ENCODE assay signal across 8 cellular contexts in the genomic region with DNA sequence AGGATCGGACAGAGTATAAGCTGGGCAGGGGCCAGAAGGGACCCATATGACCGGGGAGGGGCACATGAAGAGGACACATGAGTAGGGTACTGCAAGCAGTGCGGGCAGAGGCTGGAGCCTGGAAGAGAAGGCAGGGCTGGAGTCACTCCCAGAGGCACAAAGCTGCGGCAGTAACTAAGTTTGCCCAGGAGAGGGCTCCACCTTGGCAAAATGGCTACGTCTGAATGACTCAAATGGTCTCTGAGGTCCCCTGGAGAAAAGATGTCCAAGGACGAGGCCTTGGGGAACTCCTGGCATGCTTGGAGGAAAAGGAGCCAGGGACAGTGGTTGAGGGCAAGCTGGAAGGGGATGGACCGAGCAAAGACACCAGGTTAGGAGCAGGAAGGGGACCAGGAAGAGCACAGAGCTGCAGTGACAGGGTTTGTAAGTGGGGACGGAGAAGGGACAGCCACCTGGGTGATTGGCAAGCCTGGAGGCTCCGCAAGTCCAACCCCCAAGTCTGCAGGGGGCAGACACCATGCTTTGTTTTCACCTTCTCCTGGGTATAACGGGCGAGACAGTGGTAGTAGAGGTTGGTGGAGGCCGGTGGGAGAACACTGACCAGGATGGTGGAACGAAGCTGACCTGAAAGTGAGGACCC. TPM values are rescaled to one million over a fixed set of nuclear protein-coding genes. Genes with fewer than 3 reads are reported as not detected.
A peak's percentile ranks its signal among the peaks of the same experiment; 100 is the strongest.
DNase-seq lines count a peak whose midpoint lies in the region; ATAC-seq and TF ChIP-seq lines count a peak whose summit lies in the region.

No MANE protein-coding gene starts in this region.

- no peak overlapping the region for H3K9ac ChIP-seq in Karpas-422 (ENCODE audit: low read length)

- H3K79me2 ChIP-seq in DOHH2 (ENCODE audit: control insufficient read depth, low read length) (no peaks in the 10 kb centered on the region), Karpas-422 (ENCODE audit: low read length) (no peaks in the 10 kb centered on the region)

- no peak overlapping the region for H3K27ac ChIP-seq in DOHH2 (ENCODE audit: low read depth, low read length)
- no peak overlapping the region for H3K27ac ChIP-seq in Karpas-422 (ENCODE audit: low read length)
- no peak overlapping the region for H3K27ac ChIP-seq in SJCRH30
- H3K27ac ChIP-seq in prostate gland: no peak overlapping the region
- H3K27ac ChIP-seq in aorta (ENCODE audit: low read depth in 1 of 2, low read length in 2 of 2): no peak overlapping the region

- no peak overlapping the region for H3K4me2 ChIP-seq in DOHH2 (ENCODE audit: low read length)
- no peak overlapping the region for H3K4me2 ChIP-seq in Karpas-422 (ENCODE audit: low read depth, low read length, poor library complexity, severe bottlenecking)

- ATAC-seq in aorta (ENCODE audit: low FRiP score): peak; percentile 63
- ATAC-seq in GM18873 (IDR thresholded peaks at IDR 0.05; ENCODE audit: low FRiP score, unreplicated experiment): no peak

- H3F3A ChIP-seq in DOHH2 (ENCODE audit: control insufficient read depth, insufficient read depth): no peaks in the 10 kb centered on the region

- WGBS in prostate gland: 48% methylated on average over 13 of the region's 13 CpGs
- 39 to 40% methylated on average over 13 of the region's 13 CpGs for WGBS in aorta, 2 donors

- H2AFZ ChIP-seq in Karpas-422 (ENCODE audit: low read length): no peak overlapping the region

- H3K27me3 ChIP-seq in DOHH2 (ENCODE audit: control insufficient read depth, low read length) (peaks cover 7% of the 10 kb centered on the region; the same call in 1 of the 2 replicates), Karpas-422 (ENCODE audit: low read length) (no peaks in the 10 kb centered on the region), SJCRH30 (no peaks in the 10 kb centered on the region), prostate gland (replicated peaks; ENCODE audit: insufficient read depth) (no peaks in the 10 kb centered on the region), aorta (ENCODE audit: control insufficient read depth in 1 of 2, insufficient read depth in 2 of 2, low read length in 1 of 2) (no peaks in the 10 kb centered on the region)

- H3K4me1 ChIP-seq in DOHH2 (ENCODE audit: control insufficient read depth, low read length): no peaks in the 10 kb centered on the region
- no peaks in the 10 kb centered on the region for H3K4me1 ChIP-seq in Karpas-422 (ENCODE audit: low read length)
- peaks cover 4% of the 10 kb centered on the region for H3K4me1 ChIP-seq in SJCRH30
- H3K4me1 ChIP-seq in prostate gland (replicated peaks): no peaks in the 10 kb centered on the region
- no peaks in the 10 kb centered on the region for H3K4me1 ChIP-seq in aorta (ENCODE audit: control insufficient read depth in 1 of 2, insufficient read depth in 2 of 2, low read length in 2 of 2)

- H3K9me2 ChIP-seq in DOHH2 (replicated peaks; ENCODE audit: control insufficient read depth, low read length) (no peaks in the 10 kb centered on the region), Karpas-422 (replicated peaks; ENCODE audit: insufficient read depth, low read length) (no peaks in the 10 kb centered on the region)

- H3K36me3 ChIP-seq in DOHH2 (ENCODE audit: control insufficient read depth, low read length): no peaks in the 10 kb centered on the region
- no peaks in the 10 kb centered on the region for H3K36me3 ChIP-seq in Karpas-422 (ENCODE audit: insufficient read depth, low read length)
- H3K36me3 ChIP-seq in SJCRH30: no peaks in the 10 kb centered on the region
- H3K36me3 ChIP-seq in prostate gland: no peaks in the 10 kb centered on the region
- H3K36me3 ChIP-seq in aorta (ENCODE audit: control insufficient read depth in 1 of 2, insufficient read depth in 2 of 2, low read length in 1 of 2): no peaks in the 10 kb centered on the region

- intact Hi-C loops in prostate gland (cut with DNase I): no loop called here
- intact Hi-C loops in aorta (cut with DNase I): loop anchor here (5.0 to 10.0 kb wide), 4 partner anchors 172 to 300 kb away; no protein-coding TSS in a partner anchor

- no peak overlapping the region for H3K4me3 ChIP-seq in DOHH2 (ENCODE audit: low read length)
- no peak overlapping the region for H3K4me3 ChIP-seq in Karpas-422 (ENCODE audit: low read length)
- H3K4me3 ChIP-seq in SJCRH30: no peak overlapping the region
- no peak overlapping the region for H3K4me3 ChIP-seq in prostate gland
- H3K4me3 ChIP-seq in aorta (ENCODE audit: low read length in 2 of 2): no peak overlapping the region

- DNase-seq in Karpas-422 (peak; percentile 72), SJCRH30 (peak; percentile 83 to 97), glomerular visceral epithelial cell (ENCODE audit: extremely low spot score) (peak; percentile 60), prostate gland (ENCODE audit: low spot score) (peak; percentile 28), aorta (peak in 1 of 2 donors; percentile 67)
- DNase-seq in activated naive CD4-positive, alpha-beta T cell treated with Interleukin-2 at 50 U/mL for 16 hours: peak; percentile 69

- TF ChIP-seq POLR2A in prostate gland (IDR thresholded peaks at IDR 0.05): no peak

- no peaks in the 10 kb centered on the region for H4K20me1 ChIP-seq in DOHH2 (ENCODE audit: control insufficient read depth, insufficient read depth, low read depth, low read length)
- H4K20me1 ChIP-seq in Karpas-422 (ENCODE audit: insufficient read depth, low read depth, low read length): no peaks in the 10 kb centered on the region

- TF ChIP-seq CTCF in DOHH2 (IDR thresholded peaks at IDR 0.05; ENCODE audit: low read depth, low read length, poor library complexity, severe bottlenecking) (peak; percentile 83), prostate gland (IDR thresholded peaks at IDR 0.05) (peak in 3 of 4 experiments; percentile 48 to 64 (median 51))

- H3K9me3 ChIP-seq in DOHH2 (ENCODE audit: control insufficient read depth, insufficient read depth, low read length) (no peaks in the 10 kb centered on the region), Karpas-422 (ENCODE audit: low read length) (no peaks in the 10 kb centered on the region), SJCRH30 (replicated peaks) (no peaks in the 10 kb centered on the region), prostate gland (no peaks in the 10 kb centered on the region), aorta (ENCODE audit: control insufficient read depth, low read length) (no peaks in the 10 kb centered on the region)

RNA-seq across cellular contexts. Expression of gene LBX1, which starts 43.1 kb away (rescaled TPM):
- not detected in 2 replicates for total RNA-seq in Karpas-422 (2014; rRNA removed; shearing (Covaris generic); ENCODE audit: low replicate concordance)
- total RNA-seq in SJCRH30 (2014; rRNA removed; shearing (Covaris generic)): 13.5 and 13.7 TPM in 2 replicates
- total RNA-seq in prostate gland: not detected
- total RNA-seq in aorta: not detected
- not detected for polyA plus RNA-seq in aorta

Comparison
In these comparisons a context has a peak if more than half of its experiments do, and no peak if none do; other contexts are left out.
1. RNA of gene LBX1, which starts 43.1 kb away (total RNA-seq): 13.5 to 13.7 TPM in SJCRH30; not detected in Karpas-422, not detected in prostate gland and not detected in aorta; every median in the first group is over 10 times any median in the second.